In genomic region chr14:93953739-93954515, GRCh38 we compare ENCODE assay signal across 15 cellular contexts. TPM values are rescaled to one million over a fixed set of nuclear protein-coding genes. Genes with fewer than 3 reads are reported as not detected.
DNase-seq lines count a peak whose midpoint lies in the region; ATAC-seq and TF ChIP-seq lines count a peak whose summit lies in the region.
"Had no signal": no experiment of that assay in that cellular context is flagged by ENCODE, and none has a peak within 500 bp of the region (broad histone marks: within the 10 kb centered on the region; RNA-seq: fewer than 3 reads in every experiment).

No MANE protein-coding gene starts in this region.

- peaks cover 5% of the 10 kb centered on the region for H3K36me3 ChIP-seq in CD4-positive, alpha-beta memory T cell (ENCODE audit: insufficient read depth, low read length)
- H3K36me3 ChIP-seq in HCT116 (ENCODE audit: control insufficient read depth in 1 of 2, insufficient read depth in 2 of 2, low read length in 2 of 2) = no peaks in the 10 kb centered on the region
- H3K36me3 ChIP-seq: WERI-Rb-1 had no signal

- H3K4me1 Mint-ChIP-seq in CD4-positive, alpha-beta memory T cell = peaks cover 41 to 73% (median 62%) of the 10 kb centered on the region in 4 donors
- peaks cover 72% of the 10 kb centered on the region for H3K4me1 Mint-ChIP-seq in activated naive CD8-positive, alpha-beta T cell treated with anti-CD3 and anti-CD28 coated beads for 36 hours
- H3K4me1 Mint-ChIP-seq in nephron progenitor cell = peaks cover 45% of the 10 kb centered on the region

- H3K4me3 Mint-ChIP-seq in CD4-positive, alpha-beta memory T cell = peak overlapping the region; percentile 36 to 83 (median 72)
- peak overlapping the region; percentile 84 for H3K4me3 Mint-ChIP-seq in activated naive CD8-positive, alpha-beta T cell treated with anti-CD3 and anti-CD28 coated beads for 36 hours
- no peak overlapping the region for H3K4me3 Mint-ChIP-seq in nephron progenitor cell

- peak overlapping the region; percentile 63 for H3K27ac ChIP-seq in CD4-positive, alpha-beta memory T cell (ENCODE audit: low read depth, low read length)
- no peak overlapping the region for H3K27ac ChIP-seq in HCT116 (ENCODE audit: low read depth, low read length)
- H3K27ac ChIP-seq: WERI-Rb-1 had no signal

- no peaks in the 10 kb centered on the region for H3K79me2 ChIP-seq in HCT116 (ENCODE audit: insufficient read depth, low read length)

- no TSS peak for BruUV-seq in HCT116 (replicated peaks; lab: Mats Ljungman, UMichigan)

- H3K4me3 ChIP-seq in CD4-positive, alpha-beta memory T cell (ENCODE audit: low read length in 2 of 2) = peak overlapping the region in 1 of 2 donors; percentile 82
- no peak overlapping the region for H3K4me3 ChIP-seq in HCT116 (replicated peaks in 1 of 2; ENCODE audit: low read depth in 1 of 2, low read length in 2 of 2)

- no peaks in the 10 kb centered on the region for H3K9me3 ChIP-seq in CD4-positive, alpha-beta memory T cell (ENCODE audit: control insufficient read depth in 1 of 2, low read length in 2 of 2)
- no peaks in the 10 kb centered on the region for H3K9me3 ChIP-seq in HCT116 (ENCODE audit: control insufficient read depth in 1 of 2, insufficient read depth in 1 of 2, low read depth in 1 of 2, low read length in 2 of 2)

- H3K9me2 ChIP-seq in HCT116 (ENCODE audit: insufficient read depth) = no peaks in the 10 kb centered on the region

- POLR2A ChIA-PET in CD4-positive, alpha-beta memory T cell (lab: Charles Lee; ENCODE audit: partially characterized antibody) = interaction anchor here (1.5 to 15.6 kb wide), 4 partner anchors 9 to 22 kb away, joined by 4 to 469 read pairs (median 34); partner anchors contain the start of gene ASB2
- POLR2A ChIA-PET in HCT116 (lab: Charles Lee) = no interaction called here

- intact Hi-C loops in CD4-positive, alpha-beta memory T cell (cut with micrococcal nuclease) = no loop called here
- intact Hi-C loops in HCT116 (cut with micrococcal nuclease) = no loop called here

- CTCF ChIA-PET in CD4-positive, alpha-beta memory T cell (lab: Charles Lee; ENCODE audit: partially characterized antibody) = interaction anchor here (2.1 to 39.2 kb wide), 5 partner anchors 5 to 50 kb away, joined by 6 to 1377 read pairs (median 14); partner anchors contain the start of gene ASB2
- CTCF ChIA-PET in HCT116 (lab: Charles Lee) = interaction anchor here (0.9 to 2.7 kb wide), 3 partner anchors 14 to 182 kb away, joined by 3 to 13 read pairs (median 8); no protein-coding TSS in a partner anchor

- H3K27me3 ChIP-seq in CD4-positive, alpha-beta memory T cell (ENCODE audit: insufficient read depth, low read length) = no peaks in the 10 kb centered on the region
- no peaks in the 10 kb centered on the region for H3K27me3 ChIP-seq in HCT116 (ENCODE audit: insufficient read depth, low read length)

- ATAC-seq in HCT116 (0 out of 2 replicates have a peak, but pooled peaks have one; percentile 2), HG03175 (IDR thresholded peaks at IDR 0.05; ENCODE audit: unreplicated experiment) (no peak)

- TF ChIP-seq RAD21 in HCT116 (IDR thresholded peaks at IDR 0.05; ENCODE audit: low read depth) = no peak

- no peak overlapping the region for H3K9ac ChIP-seq in HCT116 (ENCODE audit: low read length)

- H4K20me1 ChIP-seq in HCT116 (ENCODE audit: insufficient read depth) = no peaks in the 10 kb centered on the region

- peak overlapping the region; percentile 27 for H3K4me2 ChIP-seq in HCT116 (ENCODE audit: low read length)

- no peak overlapping the region for H2AFZ ChIP-seq in HCT116 (ENCODE audit: low read depth, low read length, poor library complexity, severe bottlenecking)

- H3K36me3 Mint-ChIP-seq in CD4-positive, alpha-beta memory T cell = peaks cover 0 to 4% of the 10 kb centered on the region in 2 donors
- peaks cover 27% of the 10 kb centered on the region for H3K36me3 Mint-ChIP-seq in activated naive CD8-positive, alpha-beta T cell treated with anti-CD3 and anti-CD28 coated beads for 36 hours
- H3K36me3 Mint-ChIP-seq in nephron progenitor cell (ENCODE audit: low read depth) = no peaks in the 10 kb centered on the region

- no peaks in the 10 kb centered on the region for H3K27me3 Mint-ChIP-seq in CD4-positive, alpha-beta memory T cell
- H3K27me3 Mint-ChIP-seq in activated naive CD8-positive, alpha-beta T cell treated with anti-CD3 and anti-CD28 coated beads for 36 hours = no peaks in the 10 kb centered on the region
- H3K27me3 Mint-ChIP-seq in nephron progenitor cell (ENCODE audit: low read depth, poor library complexity) = peaks cover 21% of the 10 kb centered on the region

- peaks cover 72% of the 10 kb centered on the region for H3K4me1 ChIP-seq in CD4-positive, alpha-beta memory T cell (ENCODE audit: insufficient read depth, low read length)
- peaks cover 16 to 68% of the 10 kb centered on the region in 2 experiments for H3K4me1 ChIP-seq in HCT116 (ENCODE audit: control insufficient read depth in 1 of 2, insufficient read depth in 2 of 2, low read length in 2 of 2)

- TF ChIP-seq CTCF in HCT116 (IDR thresholded peaks at IDR 0.05 in 2 of 3, conservative IDR thresholded peaks at IDR 0.05 in 1 of 3; ENCODE audit: borderline replicate concordance in 1 of 3, insufficient read depth in 1 of 3, low read depth in 2 of 3, low read length in 2 of 3) (no peak), nephron progenitor cell (IDR thresholded peaks at IDR 0.05) (no peak)

- H3K27ac Mint-ChIP-seq in CD4-positive, alpha-beta memory T cell = peak overlapping the region; percentile 42 to 100 (median 87)
- H3K27ac Mint-ChIP-seq in activated naive CD8-positive, alpha-beta T cell treated with anti-CD3 and anti-CD28 coated beads for 36 hours = peak overlapping the region; percentile 22
- peak overlapping the region; percentile 18 for H3K27ac Mint-ChIP-seq in nephron progenitor cell
- H3K27ac Mint-ChIP-seq: activated naive CD4-positive, alpha-beta T cell treated with anti-CD3 and anti-CD28 coated beads for 36 hours had no signal

- RAD21 ChIA-PET in HCT116 (lab: Charles Lee; ENCODE audit: low non-redundant PET in 1 of 2, low total read pairs in 2 of 2, uncharacterized antibody in 2 of 2, unreplicated experiment in 2 of 2) = no interaction called here

- no peak for TF ChIP-seq POLR2A in HCT116 (IDR thresholded peaks at IDR 0.05; ENCODE audit: borderline replicate concordance, extremely low read depth, insufficient read depth, insufficient read length)

- no peaks in the 10 kb centered on the region for H3K9me3 Mint-ChIP-seq in CD4-positive, alpha-beta memory T cell
- no peaks in the 10 kb centered on the region for H3K9me3 Mint-ChIP-seq in activated naive CD8-positive, alpha-beta T cell treated with anti-CD3 and anti-CD28 coated beads for 36 hours
- H3K9me3 Mint-ChIP-seq in nephron progenitor cell = no peaks in the 10 kb centered on the region
- H3K9me3 Mint-ChIP-seq: activated naive CD4-positive, alpha-beta T cell treated with anti-CD3 and anti-CD28 coated beads for 36 hours had no signal

- DNase-seq in CD4-positive, alpha-beta memory T cell = no peak
- no peak for DNase-seq in HCT116 (ENCODE audit: low read depth, low spot score)
- DNase-seq in activated naive CD8-positive, alpha-beta T cell treated with anti-CD3 and anti-CD28 coated beads for 36 hours = no peak
- no peak for DNase-seq in nephron progenitor cell
- no peak for DNase-seq in NCI-H2227 (lab: John Stamatoyannopoulos, UW; ENCODE audit: unreplicated experiment)
- no peak for DNase-seq in COLO829 (ENCODE audit: low spot score)
- DNase-seq: activated naive CD4-positive, alpha-beta T cell treated with anti-CD3 and anti-CD28 coated beads for 36 hours; Karpas-422; NCI-H2227 treated with DMSO at 0.1 percent for 48 hours; stimulated activated CD4-positive, alpha-beta T cell treated with anti-CD3 and anti-CD28 coated beads, Interleukin-1b, Interleukin-23, amount 100 ng/mL, for 48 hours had no signal

TF ChIP-seq in HCT116, 20 proteins besides CTCF, POLR2A, EP300 and RAD21 (continues in another document):
- TF ChIP-seq EGR1 (IDR thresholded peaks at IDR 0.05; ENCODE audit: low read depth) = no peak
- no peak for TF ChIP-seq POLR2AphosphoS5 (IDR thresholded peaks at IDR 0.05; ENCODE audit: low read depth, low read length)
- TF ChIP-seq ZFX (IDR thresholded peaks at IDR 0.05) = no peak
- no peak for TF ChIP-seq CEBPB (IDR thresholded peaks at IDR 0.05; ENCODE audit: low read depth)
- no peak for TF ChIP-seq ZBTB33 (IDR thresholded peaks at IDR 0.05; ENCODE audit: extremely low read depth, insufficient replicate concordance, low read length)
- TF ChIP-seq YY1 (IDR thresholded peaks at IDR 0.05; ENCODE audit: extremely low read depth, insufficient replicate concordance, low read depth, low read length) = no peak
- no peak for TF ChIP-seq ELF1 (IDR thresholded peaks at IDR 0.05; ENCODE audit: borderline replicate concordance, low read depth)
- no peak for TF ChIP-seq FOSL1 (IDR thresholded peaks at IDR 0.05; ENCODE audit: low read depth)

RNA-seq across cellular contexts. Expression of gene ASB2, which starts 22.4 kb away (rescaled TPM):
- 10 to 100 TPM; 27.3 to 29.7 TPM for total RNA-seq in CD4-positive, alpha-beta memory T cell
- polyA plus RNA-seq in CD4-positive, alpha-beta memory T cell = 1 to 10 TPM in 1 of 2 donors, under 1 TPM in 1; 0.87 to 2.3 TPM
- total RNA-seq in HCT116 (2021; ENCODE audit: unreplicated experiment) = not detected
- 0.02 and 0.08 TPM in 2 replicates for polyA plus RNA-seq in HCT116 (2012)
- total RNA-seq in activated naive CD8-positive, alpha-beta T cell treated with anti-CD3 and anti-CD28 coated beads for 36 hours = 10 to 100 TPM; 26.4 to 29.1 TPM

RNA-seq across cellular contexts. Expression of gene FAM181A, which starts 26.8 kb away (rescaled TPM):
- total RNA-seq in CD4-positive, alpha-beta memory T cell = not detected
- not detected for polyA plus RNA-seq in CD4-positive, alpha-beta memory T cell
- not detected for total RNA-seq in HCT116 (2021; ENCODE audit: unreplicated experiment)
- polyA plus RNA-seq in HCT116 (2012) = not detected in 2 replicates
- total RNA-seq in activated naive CD8-positive, alpha-beta T cell treated with anti-CD3 and anti-CD28 coated beads for 36 hours = not detected
- total RNA-seq: activated naive CD4-positive, alpha-beta T cell treated with anti-CD3 and anti-CD28 coated beads for 36 hours; fibroblast of villous mesenchyme; osteocyte; RPMI7951 had no signal

RNA-seq across cellular contexts. Expression of gene CCDC197, which starts 43.2 kb away (rescaled TPM):
- not detected for total RNA-seq in CD4-positive, alpha-beta memory T cell
- not detected for polyA plus RNA-seq in CD4-positive, alpha-beta memory T cell
- not detected for total RNA-seq in HCT116 (2021; ENCODE audit: unreplicated experiment)
- not detected in 2 replicates for polyA plus RNA-seq in HCT116 (2012)
- not detected for total RNA-seq in activated naive CD8-positive, alpha-beta T cell treated with anti-CD3 and anti-CD28 coated beads for 36 hours
- total RNA-seq: activated naive CD4-positive, alpha-beta T cell treated with anti-CD3 and anti-CD28 coated beads for 36 hours; fibroblast of villous mesenchyme; osteocyte; RPMI7951 had no signal

Comparison
In these comparisons a context has a peak if more than half of its experiments do, and no peak if none do; other contexts are left out.
1. H3K27ac Mint-ChIP-seq: peak in every context shown above with its lines; median percentile 87 in CD4-positive, alpha-beta memory T cell; 22 in activated naive CD8-positive, alpha-beta T cell treated with anti-CD3 and anti-CD28 coated beads for 36 hours; 18 in nephron progenitor cell.
2. RNA of gene ASB2, which starts 22.4 kb away (total RNA-seq): 27.3 to 29.7 TPM in CD4-positive, alpha-beta memory T cell and 26.4 to 29.1 TPM in activated naive CD8-positive, alpha-beta T cell treated with anti-CD3 and anti-CD28 coated beads for 36 hours; not detected in HCT116 (single experiment); every median in the first group is over 10 times any median in the second.